ENCODE assay signal across 8 cellular contexts in the genomic region with DNA sequence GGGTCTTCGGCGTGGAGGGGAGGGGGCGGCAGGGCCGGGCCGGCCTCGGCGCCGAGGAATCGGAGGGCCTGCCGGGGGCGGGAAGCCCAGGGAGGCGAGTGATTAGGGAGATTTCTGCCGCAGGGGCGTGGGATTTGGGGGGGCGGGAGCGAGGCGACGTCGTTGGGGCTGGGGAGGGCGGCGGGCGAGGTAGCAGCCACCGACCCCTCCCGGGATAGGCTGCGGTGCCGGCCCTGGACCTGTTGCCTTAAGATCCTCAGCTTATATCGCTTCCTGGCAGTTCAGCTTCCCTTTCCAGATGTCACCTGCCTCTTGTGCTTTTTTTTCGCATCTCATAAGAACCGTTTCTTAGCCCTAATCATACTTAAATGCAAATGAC. TPM values are rescaled to one million over a fixed set of nuclear protein-coding genes. Genes with fewer than 3 reads are reported as not detected.
A peak's percentile ranks its signal among the peaks of the same experiment; 100 is the strongest.
DNase-seq lines count a peak whose midpoint lies in the region; ATAC-seq and TF ChIP-seq lines count a peak whose summit lies in the region.

No MANE protein-coding gene starts in this region.

- no peaks in the 10 kb centered on the region for H3K9me3 Mint-ChIP-seq in activated naive CD4-positive, alpha-beta T cell treated with anti-CD3 and anti-CD28 coated beads for 36 hours

- ATAC-seq in heart left ventricle = peak in 2 of 4 donors; percentile 3 to 19

- 0 to 2% (median 1%) methylated on average over 3 to 29 of the region's 29 CpGs for WGBS in heart left ventricle, 4 donors
- 1% methylated on average over 29 of the region's 29 CpGs for WGBS in sigmoid colon, 2 donors

- no peak for TF ChIP-seq EP300 in sigmoid colon (IDR thresholded peaks at IDR 0.05)

- H3K4me3 ChIP-seq in heart left ventricle = peak overlapping the region; percentile 78 to 100 (median 94)
- peak overlapping the region; percentile 87 to 100 (median 98) for H3K4me3 ChIP-seq in sigmoid colon

- TF ChIP-seq POLR2A in heart left ventricle (IDR thresholded peaks at IDR 0.05) (no peak), sigmoid colon (IDR thresholded peaks at IDR 0.05) (no peak)

- CTCF ChIA-PET in activated naive CD4-positive, alpha-beta T cell treated with anti-CD3 and anti-CD28 coated beads for 36 hours (lab: Charles Lee) = interaction anchor here (0.7 to 5.7 kb wide), 4 partner anchors 23 to 83 kb away, joined by 3 to 69 read pairs (median 3); no protein-coding TSS in a partner anchor

- peaks cover 8% of the 10 kb centered on the region for H3K27me3 Mint-ChIP-seq in activated naive CD4-positive, alpha-beta T cell treated with anti-CD3 and anti-CD28 coated beads for 36 hours (ENCODE audit: low read depth)

- peak overlapping the region; percentile 94 for H3K4me3 Mint-ChIP-seq in activated naive CD4-positive, alpha-beta T cell treated with anti-CD3 and anti-CD28 coated beads for 36 hours

- no peaks in the 10 kb centered on the region for H3K27me3 ChIP-seq in heart left ventricle
- no peaks in the 10 kb centered on the region for H3K27me3 ChIP-seq in sigmoid colon

- TF ChIP-seq CTCF in heart left ventricle (IDR thresholded peaks at IDR 0.05) (no peak), sigmoid colon (IDR thresholded peaks at IDR 0.05) (no peak)

- no peaks in the 10 kb centered on the region for H3K36me3 ChIP-seq in heart left ventricle
- H3K36me3 ChIP-seq in sigmoid colon = no peaks in the 10 kb centered on the region

- in situ Hi-C loops in KBM-7 (cut with MboI; ENCODE audit: low pct_unique_long_range_greater_than_20kb, low sequenced_read_pairs) = no loop called here

- intact Hi-C loops in activated naive CD4-positive, alpha-beta T cell treated with anti-CD3 and anti-CD28 coated beads for 36 hours (cut with micrococcal nuclease) = loop anchor here (5.0 kb wide), 1 partner anchor 55 kb away; no protein-coding TSS in a partner anchor
- intact Hi-C loops in heart left ventricle (cut with DNase I) = loop anchor here in 8 of 10 donors (2.0 to 10.0 kb wide), 5 partner anchors 60 to 137 kb away; no protein-coding TSS in a partner anchor
- intact Hi-C loops in sigmoid colon (cut with DNase I) = loop anchor here (5.0 kb wide), 2 partner anchors 145 to 175 kb away; partner anchors contain the start of genes BRI3 and TECPR1

- peaks cover 6% of the 10 kb centered on the region for H3K36me3 Mint-ChIP-seq in activated naive CD4-positive, alpha-beta T cell treated with anti-CD3 and anti-CD28 coated beads for 36 hours (ENCODE audit: low read depth)

- H3K27ac Mint-ChIP-seq in activated naive CD4-positive, alpha-beta T cell treated with anti-CD3 and anti-CD28 coated beads for 36 hours = no peak overlapping the region

- peak overlapping the region; percentile 60 to 93 (median 86) for H3K27ac ChIP-seq in heart left ventricle
- H3K27ac ChIP-seq in sigmoid colon = peak overlapping the region; percentile 84 to 90 (median 87)

- peaks cover 0 to 8% (median under 1%) of the 10 kb centered on the region in 12 donors for H3K9me3 ChIP-seq in heart left ventricle
- peaks cover 0 to 2% (median 0%) of the 10 kb centered on the region in 4 donors for H3K9me3 ChIP-seq in sigmoid colon

- peaks cover 0 to 46% (median 28%) of the 10 kb centered on the region in 12 donors for H3K4me1 ChIP-seq in heart left ventricle
- peaks cover 0 to 17% (median 6%) of the 10 kb centered on the region in 4 donors for H3K4me1 ChIP-seq in sigmoid colon

- H3K4me1 Mint-ChIP-seq in activated naive CD4-positive, alpha-beta T cell treated with anti-CD3 and anti-CD28 coated beads for 36 hours (ENCODE audit: low read depth) = peaks cover 42% of the 10 kb centered on the region

- DNase-seq in NCI-H1105 treated with DMSO at 0.1 percent for 48 hours (lab: John Stamatoyannopoulos, UW) = peak; percentile 22
- DNase-seq in NCI-H1105 (lab: John Stamatoyannopoulos, UW) = no peak
- DNase-seq in KBM-7 = peak; percentile 20
- DNase-seq in activated naive CD4-positive, alpha-beta T cell treated with anti-CD3 and anti-CD28 coated beads for 36 hours = no peak
- peak in 1 of 5 donors; percentile 39 for DNase-seq in heart left ventricle
- DNase-seq in sigmoid colon = no peak
- no peak for DNase-seq in amniotic stem cell (lab: John Stamatoyannopoulos, UW)
- DNase-seq in 8988T = no peak

RNA-seq across cellular contexts. Expression of gene LMTK2, which starts 0.6 kb away (rescaled TPM):
- total RNA-seq in activated naive CD4-positive, alpha-beta T cell treated with anti-CD3 and anti-CD28 coated beads for 36 hours = 10 to 100 TPM; 11.4 to 13.1 TPM
- 10 to 100 TPM; 18.8 to 58.3 (median 34.5) TPM for total RNA-seq in heart left ventricle
- polyA plus RNA-seq in heart left ventricle = 10 to 100 TPM in 1 of 2 donors, 1 to 10 TPM in 1; 6.3 to 10.1 TPM
- total RNA-seq in sigmoid colon = 10 to 100 TPM; 16.8 to 19.9 (median 18.0) TPM
- polyA plus RNA-seq in sigmoid colon = 10 to 100 TPM in 1 of 3 donors, 1 to 10 TPM in 2; 3.0 to 17.0 (median 5.3) TPM

Comparison
In these comparisons a context has a peak if more than half of its experiments do, and no peak if none do; other contexts are left out.
1. DNase-seq: peak in NCI-H1105 treated with DMSO at 0.1 percent for 48 hours (single experiment) and KBM-7 (single experiment); none in NCI-H1105 (single experiment), activated naive CD4-positive, alpha-beta T cell treated with anti-CD3 and anti-CD28 coated beads for 36 hours (single experiment), sigmoid colon (single experiment), amniotic stem cell (single experiment) and 8988T (single experiment).